ENCODE assay signal across 20 cellular contexts in genomic region chr11:32931605-32932004, GRCh38.
"Had no signal": no experiment of that assay in that cellular context is flagged by ENCODE, and none has a peak within 500 bp of the region (broad histone marks: within the 10 kb centered on the region; RNA-seq: fewer than 3 reads in every experiment).

No MANE protein-coding gene starts in this region.

- H3K27ac Mint-ChIP-seq: activated CD8-positive, alpha-beta T cell treated with anti-CD3 and anti-CD28 coated beads for 36 hours; activated naive CD4-positive, alpha-beta T cell treated with anti-CD3 and anti-CD28 coated beads, Interleukin-2, amount 50 U/mL, for 24 hours; activated naive CD8-positive, alpha-beta T cell treated with anti-CD3 and anti-CD28 coated beads, Interleukin-2, amount 50 U/mL, for 24 hours; activated T-helper 2 cell treated with anti-CD3 and anti-CD28 coated beads, Interferon-gamma antibody, Interleukin-2, Interleukin-4, amounts not matched to agents 10 μg/mL and 5 μg/mL and 100 μg/mL, durations not matched to agents 14 hours and 24 hours and 36 hours; T-helper 17 cell had no signal

- H3K4me1 Mint-ChIP-seq: activated naive CD8-positive, alpha-beta T cell treated with anti-CD3 and anti-CD28 coated beads, Interleukin-2, amount 50 U/mL, for 24 hours had no signal

- DNase-seq: activated CD4-positive, alpha-beta T cell treated with anti-CD3 and anti-CD28 coated beads for 1 hour; activated CD4-positive, alpha-beta T cell treated with anti-CD3 and anti-CD28 coated beads, Interleukin-2, amount 50 U/mL, for 1 hour; activated CD8-positive, alpha-beta T cell treated with anti-CD3 and anti-CD28 coated beads for 36 hours; activated naive CD8-positive, alpha-beta T cell treated with anti-CD3 and anti-CD28 coated beads, Interleukin-2, amount 50 U/mL, for 24 hours; activated T-cell treated with anti-CD3 and anti-CD28 coated beads, Interleukin-2, amount 50 U/mL, for 4 hours; body of pancreas; cerebellar nuclear complex; left cardiac atrium; mammary epithelial cell; nucleus accumbens; pancreas; retina; sigmoid colon; stimulated activated CD4-positive, alpha-beta T cell treated with anti-CD3 and anti-CD28 coated beads, Interleukin-15, amount 100 ng/mL, for 24 hours; stimulated activated CD4-positive, alpha-beta T cell treated with anti-CD3 and anti-CD28 coated beads, Interleukin-2, amount 100 ng/mL, for 24 hours; stimulated activated naive CD4-positive, alpha-beta T cell; T-helper 17 cell; T1000 had no signal

- H3K27me3 Mint-ChIP-seq: activated CD8-positive, alpha-beta T cell treated with anti-CD3 and anti-CD28 coated beads for 36 hours; activated naive CD4-positive, alpha-beta T cell treated with anti-CD3 and anti-CD28 coated beads, Interleukin-2, amount 50 U/mL, for 24 hours; activated naive CD8-positive, alpha-beta T cell treated with anti-CD3 and anti-CD28 coated beads, Interleukin-2, amount 50 U/mL, for 24 hours; T-helper 17 cell had no signal

- H3K4me3 Mint-ChIP-seq: activated CD8-positive, alpha-beta T cell treated with anti-CD3 and anti-CD28 coated beads for 36 hours; activated naive CD4-positive, alpha-beta T cell treated with anti-CD3 and anti-CD28 coated beads, Interleukin-2, amount 50 U/mL, for 24 hours; activated naive CD8-positive, alpha-beta T cell treated with anti-CD3 and anti-CD28 coated beads, Interleukin-2, amount 50 U/mL, for 24 hours; activated T-cell treated with anti-CD3 and anti-CD28 coated beads, Interleukin-2, amount 50 U/mL, for 4 hours; T-helper 17 cell had no signal

- ATAC-seq: activated CD8-positive, alpha-beta T cell treated with anti-CD3 and anti-CD28 coated beads for 36 hours; activated naive CD8-positive, alpha-beta T cell treated with anti-CD3 and anti-CD28 coated beads, Interleukin-2, amount 50 U/mL, for 24 hours; activated T-cell treated with anti-CD3 and anti-CD28 coated beads, Interleukin-2, amount 50 U/mL, for 4 hours; body of pancreas; left cardiac atrium; pancreas; T-helper 17 cell had no signal

- H3K9me3 Mint-ChIP-seq: activated CD8-positive, alpha-beta T cell treated with anti-CD3 and anti-CD28 coated beads for 36 hours; activated naive CD4-positive, alpha-beta T cell treated with anti-CD3 and anti-CD28 coated beads, Interleukin-2, amount 50 U/mL, for 24 hours; activated naive CD8-positive, alpha-beta T cell treated with anti-CD3 and anti-CD28 coated beads, Interleukin-2, amount 50 U/mL, for 24 hours; activated T-cell treated with anti-CD3 and anti-CD28 coated beads, Interleukin-2, amount 50 U/mL, for 4 hours; activated T-helper 2 cell treated with anti-CD3 and anti-CD28 coated beads, Interferon-gamma antibody, Interleukin-2, Interleukin-4, amounts not matched to agents 10 μg/mL and 5 μg/mL and 100 μg/mL, durations not matched to agents 14 hours and 24 hours and 36 hours had no signal
